In the genomic region with DNA sequence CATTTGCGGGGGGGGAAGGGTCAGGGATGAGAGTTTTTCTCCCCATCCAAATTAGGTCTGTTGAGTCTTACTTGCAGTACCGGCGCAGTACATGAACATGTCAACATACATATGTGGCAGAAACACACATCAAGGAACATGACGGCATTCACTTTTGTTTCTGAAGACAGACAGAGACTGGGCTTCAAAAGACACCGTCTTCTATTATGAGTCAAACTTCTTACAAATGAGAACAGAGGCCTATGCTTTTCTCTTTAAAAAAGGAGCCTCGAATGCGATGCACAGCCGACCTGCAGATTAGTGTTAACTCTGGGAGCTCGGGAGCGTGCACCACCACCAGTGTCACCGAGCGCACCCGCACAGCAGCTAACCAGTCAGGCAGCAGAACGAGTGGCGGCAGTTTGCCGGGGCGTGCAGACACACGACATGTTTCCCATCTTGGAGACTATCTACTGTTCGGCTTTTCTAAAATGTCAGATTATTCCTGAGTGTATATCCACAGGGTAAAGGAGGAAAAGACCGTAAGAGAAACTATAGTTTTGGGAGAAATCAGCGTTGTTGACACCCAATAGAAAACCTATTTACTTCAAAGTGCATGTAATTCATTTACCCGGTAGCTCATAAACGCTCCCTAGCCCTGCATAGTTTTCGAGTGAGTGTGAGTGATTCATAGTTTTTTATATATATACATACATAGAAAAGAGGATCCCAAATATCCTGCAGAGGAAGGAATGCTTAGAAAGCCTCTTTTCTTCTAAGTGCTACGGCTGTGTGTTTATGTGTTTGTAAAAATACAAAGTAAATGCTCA, we compare ENCODE assay signal across 13 cellular contexts. TPM values are rescaled to one million over a fixed set of nuclear protein-coding genes. Genes with fewer than 3 reads are reported as not detected.
A peak's percentile ranks its signal among the peaks of the same experiment; 100 is the strongest.
DNase-seq lines count a peak whose midpoint lies in the region; ATAC-seq and TF ChIP-seq lines count a peak whose summit lies in the region.
"Had no signal": no experiment of that assay in that cellular context is flagged by ENCODE, and none has a peak within 500 bp of the region (broad histone marks: within the 10 kb centered on the region; RNA-seq: fewer than 3 reads in every experiment).

No MANE protein-coding gene starts in this region.

- H2AFZ ChIP-seq in HCT116 (ENCODE audit: low read depth, low read length, poor library complexity, severe bottlenecking) = peak overlapping the region; percentile 55

- TF ChIP-seq RAD21 in HCT116 (IDR thresholded peaks at IDR 0.05; ENCODE audit: low read depth) = no peak

- H3K4me2 ChIP-seq in HCT116 (ENCODE audit: low read length) = peak overlapping the region; percentile 76

- H3K9ac ChIP-seq in HCT116 (ENCODE audit: low read length) = peak overlapping the region; percentile 31

- no peaks in the 10 kb centered on the region for H3K9me2 ChIP-seq in HCT116 (ENCODE audit: insufficient read depth)

- in situ Hi-C loops in ACHN (cut with HindIII; ENCODE audit: low pct_ligation_motif_present, low pct_unique_long_range_greater_than_20kb, low sequenced_read_pairs) = no loop called here

- TSS peak; percentile 14 for BruUV-seq in HCT116 (replicated peaks; lab: Mats Ljungman, UMichigan)

- no peaks in the 10 kb centered on the region for H3K9me3 ChIP-seq in HCT116 (ENCODE audit: control insufficient read depth in 1 of 2, insufficient read depth in 1 of 2, low read depth in 1 of 2, low read length in 2 of 2)
- H3K9me3 ChIP-seq: colonic mucosa had no signal

- no peaks in the 10 kb centered on the region for H4K20me1 ChIP-seq in HCT116 (ENCODE audit: insufficient read depth)

- intact Hi-C loops in HCT116 (cut with micrococcal nuclease) = loop anchor here (5.0 kb wide), 2 partner anchors 377 to 492 kb away; no protein-coding TSS in a partner anchor

- peaks cover 13 to 23% of the 10 kb centered on the region in 2 experiments for H3K4me1 ChIP-seq in HCT116 (ENCODE audit: control insufficient read depth in 1 of 2, insufficient read depth in 2 of 2, low read length in 2 of 2)
- H3K4me1 ChIP-seq: colonic mucosa had no signal

- peak overlapping the region; percentile 7; the same call in 1 of the 2 replicates for H3K27ac ChIP-seq in HCT116 (ENCODE audit: low read depth, low read length)
- H3K27ac ChIP-seq: colonic mucosa had no signal

- TF ChIP-seq CTCF in HCT116 (IDR thresholded peaks at IDR 0.05 in 2 of 3, conservative IDR thresholded peaks at IDR 0.05 in 1 of 3; ENCODE audit: borderline replicate concordance in 1 of 3, insufficient read depth in 1 of 3, low read depth in 2 of 3, low read length in 2 of 3) (no peak), fibroblast of villous mesenchyme (IDR thresholded peaks at IDR 0.05; ENCODE audit: insufficient read depth, low read depth, low read length) (no peak)

- peak; percentile 86 for DNase-seq in ACHN
- DNase-seq in HCT116 (ENCODE audit: low read depth, low spot score) = peak; percentile 57
- peak; percentile 81 for DNase-seq in fibroblast of villous mesenchyme (ENCODE audit: low read depth)
- no peak for DNase-seq in NOMO-1 treated with DMSO at 0.1 percent for 48 hours (lab: John Stamatoyannopoulos, UW; ENCODE audit: unreplicated experiment)
- DNase-seq: activated CD4-positive, CD25-positive, alpha-beta regulatory T cell treated with anti-CD3 and anti-CD28 coated beads, Interleukin-2, amount 50 U/mL, for 72 hours; activated effector memory CD4-positive, alpha-beta T cell treated with anti-CD3 and anti-CD28 coated beads, Interleukin-2, amount 50 U/mL, for 16 hours; colonic mucosa had no signal

- H3K27me3 ChIP-seq in HCT116 (ENCODE audit: insufficient read depth, low read length) = no peaks in the 10 kb centered on the region
- H3K27me3 ChIP-seq: colonic mucosa had no signal

- CTCF ChIA-PET in HCT116 (lab: Charles Lee) = interaction anchor here (1.1 to 1.3 kb wide), 2 partner anchors 127 to 297 kb away, joined by 4 read pairs; no protein-coding TSS in a partner anchor

- no peaks in the 10 kb centered on the region for H3K79me2 ChIP-seq in HCT116 (ENCODE audit: insufficient read depth, low read length)

- RAD21 ChIA-PET in HCT116 (lab: Charles Lee; ENCODE audit: low non-redundant PET in 1 of 2, low total read pairs in 2 of 2, uncharacterized antibody in 2 of 2, unreplicated experiment in 2 of 2) = no interaction called here

- peaks cover under 1 to 6% of the 10 kb centered on the region in 2 experiments; a peak in 2 of 4 replicates for H3K36me3 ChIP-seq in HCT116 (ENCODE audit: control insufficient read depth in 1 of 2, insufficient read depth in 2 of 2, low read length in 2 of 2)
- H3K36me3 ChIP-seq: colonic mucosa had no signal

- TF ChIP-seq POLR2A in HCT116 (IDR thresholded peaks at IDR 0.05; ENCODE audit: borderline replicate concordance, extremely low read depth, insufficient read depth, insufficient read length) = no peak

- peak overlapping the region in 1 of 2 experiments; percentile 48; a peak in 2 of 4 replicates for H3K4me3 ChIP-seq in HCT116 (replicated peaks in 1 of 2; ENCODE audit: low read depth in 1 of 2, low read length in 2 of 2)
- H3K4me3 ChIP-seq in fibroblast of villous mesenchyme (ENCODE audit: low read depth, low read length) = no peak overlapping the region
- H3K4me3 ChIP-seq: colonic mucosa, lung had no signal

- ATAC-seq in HCT116 = peak; percentile 96
- peak; percentile 91 for ATAC-seq in SK-N-SH treated with all-trans-retinoic acid at 6 μM for 48 hours
- no peak for ATAC-seq in HG03095 (IDR thresholded peaks at IDR 0.05; ENCODE audit: unreplicated experiment)
- no peak for ATAC-seq in GM18867 (IDR thresholded peaks at IDR 0.05; ENCODE audit: unreplicated experiment)
- ATAC-seq in GM19397 (IDR thresholded peaks at IDR 0.05; ENCODE audit: unreplicated experiment) = no peak
- ATAC-seq: stimulated activated effector memory CD8-positive, alpha-beta T cell treated with anti-CD3 and anti-CD28 coated beads, Interleukin-12 subunit alpha, Interleukin-12 subunit beta, amount 100 ng/mL, for 72 hours had no signal

- POLR2A ChIA-PET in HCT116 (lab: Charles Lee) = no interaction called here

TF ChIP-seq in HCT116, 20 proteins besides CTCF, POLR2A, EP300 and RAD21 (continues in another document):
- TF ChIP-seq EZH2 (IDR thresholded peaks at IDR 0.05) (no peak), FOSL1 (IDR thresholded peaks at IDR 0.05; ENCODE audit: low read depth) (peak; percentile 75; the same call in 1 of the 2 replicates), SP1 (IDR thresholded peaks at IDR 0.05; ENCODE audit: low read depth) (peak; percentile 38), SIN3A (IDR thresholded peaks at IDR 0.05; ENCODE audit: low read depth) (no peak)

TF ChIP-seq in SK-N-SH treated with all-trans-retinoic acid at 6 μM for 48 hours, 23 proteins besides CTCF, POLR2A, EP300 and RAD21 (continues in another document):
- TF ChIP-seq TSHZ2 (CRISPR knock-in tag; IDR thresholded peaks at IDR 0.05) (no peak), PATZ1 (CRISPR knock-in tag; IDR thresholded peaks at IDR 0.05; ENCODE audit: borderline replicate concordance) (no peak), OSR1 (CRISPR knock-in tag; IDR thresholded peaks at IDR 0.05) (no peak), ARNTL (CRISPR knock-in tag; IDR thresholded peaks at IDR 0.05; ENCODE audit: borderline replicate concordance, low read depth) (no peak), PPARA (CRISPR knock-in tag; IDR thresholded peaks at IDR 0.05; ENCODE audit: borderline replicate concordance) (no peak), ISL1 (CRISPR knock-in tag; IDR thresholded peaks at IDR 0.05) (no peak), TOX (CRISPR knock-in tag; IDR thresholded peaks at IDR 0.05; ENCODE audit: borderline replicate concordance) (no peak)

RNA-seq across cellular contexts. Expression of gene UBR7, which starts 33.0 kb away (rescaled TPM):
- total RNA-seq in HCT116 (2021; ENCODE audit: unreplicated experiment) = 23.9 TPM
- polyA plus RNA-seq in HCT116 (2012) = 17.8 and 20.4 TPM in 2 replicates
- total RNA-seq in fibroblast of villous mesenchyme = 27.1 and 28.9 TPM in 2 replicates

RNA-seq across cellular contexts. Expression of gene GON7, which starts 33.2 kb away (rescaled TPM):
- 11.2 TPM for total RNA-seq in HCT116 (2021; ENCODE audit: unreplicated experiment)
- polyA plus RNA-seq in HCT116 (2012) = 5.4 and 7.4 TPM in 2 replicates
- 10.6 and 11.7 TPM in 2 replicates for total RNA-seq in fibroblast of villous mesenchyme

RNA-seq across cellular contexts. Expression of gene LYSET, which starts 55.0 kb away (rescaled TPM):
- total RNA-seq in HCT116 (2021; ENCODE audit: unreplicated experiment) (19.5 TPM), fibroblast of villous mesenchyme (6.0 and 6.1 TPM in 2 replicates)
- polyA plus RNA-seq in HCT116 (2012) = 12.9 and 15.9 TPM in 2 replicates

RNA-seq across cellular contexts. Expression of gene MOAP1, which starts 55.4 kb away (rescaled TPM):
- total RNA-seq in HCT116 (2021; ENCODE audit: unreplicated experiment) (14.2 TPM), fibroblast of villous mesenchyme (10.0 and 14.7 TPM in 2 replicates)
- polyA plus RNA-seq in HCT116 (2012) = 12.3 and 13.4 TPM in 2 replicates

Comparison
In these comparisons a context has a peak if more than half of its experiments do, and no peak if none do; other contexts are left out.
1. ATAC-seq: peak in HCT116 (single experiment) and SK-N-SH treated with all-trans-retinoic acid at 6 μM for 48 hours (single experiment); none in HG03095 (single experiment), GM18867 (single experiment) and GM19397 (single experiment).